In genomic region chr22:43293661-43294392, GRCh38 we compare ENCODE assay signal across 10 cellular contexts. TPM values are rescaled to one million over a fixed set of nuclear protein-coding genes. Genes with fewer than 3 reads are reported as not detected.
DNase-seq lines count a peak whose midpoint lies in the region; ATAC-seq, FAIRE-seq and TF ChIP-seq lines count a peak whose summit lies in the region.
"Had no signal": no experiment of that assay in that cellular context is flagged by ENCODE, and none has a peak within 500 bp of the region (broad histone marks: within the 10 kb centered on the region; RNA-seq: fewer than 3 reads in every experiment).

No MANE protein-coding gene starts in this region.

- intact Hi-C loops in stomach (cut with DNase I; ENCODE audit: low total_unique reads) (no loop called here), pancreas (cut with DNase I) (no loop called here)
- intact Hi-C loops in activated CD4-positive, alpha-beta T cell treated with anti-CD3 and anti-CD28 coated beads, Interleukin-2, amount 10 ng/mL, durations not matched to agents 24 days and 14 days (cut with micrococcal nuclease) = no loop called here

- peaks cover 26% of the 10 kb centered on the region for H3K4me1 Mint-ChIP-seq in glutamatergic neuron (ENCODE audit: low read depth, unreplicated experiment)
- H3K4me1 Mint-ChIP-seq in activated CD4-positive, alpha-beta T cell treated with anti-CD3 and anti-CD28 coated beads, Interleukin-2, amount 10 ng/mL, durations not matched to agents 24 days and 14 days = peaks cover 2% of the 10 kb centered on the region

- TF ChIP-seq EP300 in stomach (IDR thresholded peaks at IDR 0.05) = peak; percentile 60

- ATAC-seq in pancreas (no peak), HG02884 (IDR thresholded peaks at IDR 0.05; ENCODE audit: unreplicated experiment) (no peak), HG03457 (IDR thresholded peaks at IDR 0.05; ENCODE audit: unreplicated experiment) (no peak)

- peaks cover 4% of the 10 kb centered on the region for H3K9me3 Mint-ChIP-seq in glutamatergic neuron (ENCODE audit: unreplicated experiment)
- no peaks in the 10 kb centered on the region for H3K9me3 Mint-ChIP-seq in activated CD4-positive, alpha-beta T cell treated with anti-CD3 and anti-CD28 coated beads, Interleukin-2, amount 10 ng/mL, durations not matched to agents 24 days and 14 days

- H3K36me3 ChIP-seq in stomach (no peaks in the 10 kb centered on the region), pancreas (no peaks in the 10 kb centered on the region)

- no peaks in the 10 kb centered on the region for H3K36me3 Mint-ChIP-seq in glutamatergic neuron (ENCODE audit: unreplicated experiment)
- no peaks in the 10 kb centered on the region for H3K36me3 Mint-ChIP-seq in activated CD4-positive, alpha-beta T cell treated with anti-CD3 and anti-CD28 coated beads, Interleukin-2, amount 10 ng/mL, durations not matched to agents 24 days and 14 days (ENCODE audit: low read depth)

- H3K27me3 ChIP-seq in stomach (no peaks in the 10 kb centered on the region), pancreas (no peaks in the 10 kb centered on the region)

- H3K27ac ChIP-seq in stomach (peak overlapping the region; percentile 39 to 76 (median 73)), pancreas (no peak overlapping the region)
- H3K27ac ChIP-seq: SK-N-MC had no signal

- no peak overlapping the region for H3K4me3 Mint-ChIP-seq in glutamatergic neuron (ENCODE audit: unreplicated experiment)
- no peak overlapping the region for H3K4me3 Mint-ChIP-seq in activated CD4-positive, alpha-beta T cell treated with anti-CD3 and anti-CD28 coated beads, Interleukin-2, amount 10 ng/mL, durations not matched to agents 24 days and 14 days

- DNase-seq in HT-29 (ENCODE audit: low spot score) (peak; percentile 49), RPMI7951 (ENCODE audit: low read depth) (peak; percentile 92), glutamatergic neuron (peak; percentile 73), stomach (peak; percentile 57), pancreas (no peak)
- no peak for DNase-seq in activated CD4-positive, alpha-beta T cell treated with anti-CD3 and anti-CD28 coated beads, Interleukin-2, amount 10 ng/mL, durations not matched to agents 24 days and 14 days
- DNase-seq: activated naive CD4-positive, alpha-beta T cell had no signal

- TF ChIP-seq CTCF in glutamatergic neuron (IDR thresholded peaks at IDR 0.05; ENCODE audit: partially characterized antibody, unreplicated experiment) (no peak), stomach (IDR thresholded peaks at IDR 0.05) (no peak), pancreas (IDR thresholded peaks at IDR 0.05) (no peak)

- TF ChIP-seq POLR2A in stomach (IDR thresholded peaks at IDR 0.05) = no peak

- H3K27me3 Mint-ChIP-seq in glutamatergic neuron (ENCODE audit: unreplicated experiment) = peaks cover 9% of the 10 kb centered on the region
- no peaks in the 10 kb centered on the region for H3K27me3 Mint-ChIP-seq in activated CD4-positive, alpha-beta T cell treated with anti-CD3 and anti-CD28 coated beads, Interleukin-2, amount 10 ng/mL, durations not matched to agents 24 days and 14 days

- WGBS in stomach, 5 donors = 54 to 63% (median 60%) methylated on average over 8 to 15 of the region's 15 CpGs
- 75 to 84% methylated on average over 13 to 15 of the region's 15 CpGs for WGBS in pancreas, 2 donors

- H3K9me3 ChIP-seq in stomach (no peaks in the 10 kb centered on the region), pancreas (no peaks in the 10 kb centered on the region)

- peak overlapping the region; percentile 82 for H3K27ac Mint-ChIP-seq in glutamatergic neuron (ENCODE audit: unreplicated experiment)
- H3K27ac Mint-ChIP-seq in activated CD4-positive, alpha-beta T cell treated with anti-CD3 and anti-CD28 coated beads, Interleukin-2, amount 10 ng/mL, durations not matched to agents 24 days and 14 days = no peak overlapping the region

- H3K4me3 ChIP-seq in stomach (no peak overlapping the region), pancreas (no peak overlapping the region)
- H3K4me3 ChIP-seq: SK-N-MC had no signal

- H3K4me1 ChIP-seq in stomach (peaks cover 16 to 92% (median 43%) of the 10 kb centered on the region in 4 donors), pancreas (no peaks in the 10 kb centered on the region)

- FAIRE-seq in pancreas (lab: Jason Lieb, UNC) = no peak

RNA-seq across cellular contexts. Expression of gene SCUBE1, which starts 49.3 kb away (rescaled TPM):
- 0.03 TPM in 1 of 2 replicates, not detected in the other for total RNA-seq in HT-29 (2014; rRNA removed; shearing (Covaris generic))
- total RNA-seq in RPMI7951 (2014; rRNA removed; shearing (Covaris generic)) = 7.0 and 9.2 TPM in 2 replicates
- 25.8 TPM for total RNA-seq in glutamatergic neuron (ENCODE audit: unreplicated experiment)
- total RNA-seq in stomach = 1 to 10 TPM; 1.2 to 8.0 (median 2.3) TPM
- polyA plus RNA-seq in stomach = 1 to 10 TPM in 1 of 3 donors, under 1 TPM in 2; 0.31 to 3.0 (median 0.62) TPM
- under 1 TPM in 3 of 6 donors, not detected in 3; 0.12 to 0.41 (median 0.17) TPM for total RNA-seq in pancreas
- polyA plus RNA-seq in pancreas = under 1 TPM; 0.04 to 0.12 TPM
- total RNA-seq in activated CD4-positive, alpha-beta T cell treated with anti-CD3 and anti-CD28 coated beads, Interleukin-2, amount 10 ng/mL, durations not matched to agents 24 days and 14 days = not detected in 2 replicates

Comparison
In these comparisons a context has a peak if more than half of its experiments do, and no peak if none do; other contexts are left out.
1. DNase-seq: peak in HT-29 (single experiment), RPMI7951 (single experiment), glutamatergic neuron (single experiment) and stomach (single experiment); none in pancreas (0 of 6) and activated CD4-positive, alpha-beta T cell treated with anti-CD3 and anti-CD28 coated beads, Interleukin-2, amount 10 ng/mL, durations not matched to agents 24 days and 14 days (single experiment).
2. H3K27ac ChIP-seq: peak in stomach (5 of 5); none in pancreas (0 of 4).